ENCODE assay signal across 1 cellular context in the genomic region with DNA sequence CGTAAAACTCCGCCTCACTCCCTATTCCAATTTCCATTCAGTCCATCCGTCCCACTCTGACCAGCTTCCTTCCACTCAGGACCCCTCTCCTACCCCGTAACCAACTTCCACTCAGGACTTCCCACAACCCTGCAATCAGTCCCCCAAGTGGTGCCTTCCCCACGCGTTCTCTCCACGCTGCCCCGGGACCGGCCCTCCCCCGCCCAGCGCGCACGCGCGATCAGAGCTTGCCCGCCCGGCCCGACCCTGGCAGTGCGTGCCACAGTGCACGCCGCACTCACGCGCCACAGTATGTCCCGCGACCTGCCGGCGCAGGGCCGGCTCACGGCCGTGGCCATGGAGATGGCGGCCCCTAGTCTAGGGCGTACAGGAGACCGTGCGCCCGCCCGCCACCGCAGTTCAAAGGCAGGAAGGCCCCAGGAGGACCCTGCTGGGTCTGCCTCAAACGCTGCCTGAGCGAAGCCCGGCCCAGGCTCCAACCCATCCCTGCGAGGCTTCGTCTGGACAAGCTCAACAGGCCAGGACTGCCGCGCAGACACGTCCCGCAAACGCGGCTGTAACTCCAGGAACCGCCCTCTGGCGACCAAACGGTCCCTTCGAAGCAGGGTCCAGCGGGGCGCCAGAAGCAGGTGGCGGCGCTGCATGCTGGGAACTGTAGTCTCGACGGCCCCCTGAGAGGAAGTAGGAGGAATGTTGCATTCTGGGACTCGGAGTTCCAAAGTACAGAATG.
TF ChIP-seq lines count a peak whose summit lies in the region.

A gene with protein sequence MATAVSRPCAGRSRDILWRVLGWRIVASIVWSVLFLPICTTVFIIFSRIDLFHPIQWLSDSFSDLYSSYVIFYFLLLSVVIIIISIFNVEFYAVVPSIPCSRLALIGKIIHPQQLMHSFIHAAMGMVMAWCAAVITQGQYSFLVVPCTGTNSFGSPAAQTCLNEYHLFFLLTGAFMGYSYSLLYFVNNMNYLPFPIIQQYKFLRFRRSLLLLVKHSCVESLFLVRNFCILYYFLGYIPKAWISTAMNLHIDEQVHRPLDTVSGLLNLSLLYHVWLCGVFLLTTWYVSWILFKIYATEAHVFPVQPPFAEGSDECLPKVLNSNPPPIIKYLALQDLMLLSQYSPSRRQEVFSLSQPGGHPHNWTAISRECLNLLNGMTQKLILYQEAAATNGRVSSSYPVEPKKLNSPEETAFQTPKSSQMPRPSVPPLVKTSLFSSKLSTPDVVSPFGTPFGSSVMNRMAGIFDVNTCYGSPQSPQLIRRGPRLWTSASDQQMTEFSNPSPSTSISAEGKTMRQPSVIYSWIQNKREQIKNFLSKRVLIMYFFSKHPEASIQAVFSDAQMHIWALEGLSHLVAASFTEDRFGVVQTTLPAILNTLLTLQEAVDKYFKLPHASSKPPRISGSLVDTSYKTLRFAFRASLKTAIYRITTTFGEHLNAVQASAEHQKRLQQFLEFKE (minus strand): TSS at position 373 of the 730 bp plus-strand sequence. CDS start 35 bp downstream, at position 338.

TF ChIP-seq in HepG2, 621 proteins besides CTCF, POLR2A, EP300 and RAD21 (continued from another document and continues in another):
- TF ChIP-seq, protein P1, sequence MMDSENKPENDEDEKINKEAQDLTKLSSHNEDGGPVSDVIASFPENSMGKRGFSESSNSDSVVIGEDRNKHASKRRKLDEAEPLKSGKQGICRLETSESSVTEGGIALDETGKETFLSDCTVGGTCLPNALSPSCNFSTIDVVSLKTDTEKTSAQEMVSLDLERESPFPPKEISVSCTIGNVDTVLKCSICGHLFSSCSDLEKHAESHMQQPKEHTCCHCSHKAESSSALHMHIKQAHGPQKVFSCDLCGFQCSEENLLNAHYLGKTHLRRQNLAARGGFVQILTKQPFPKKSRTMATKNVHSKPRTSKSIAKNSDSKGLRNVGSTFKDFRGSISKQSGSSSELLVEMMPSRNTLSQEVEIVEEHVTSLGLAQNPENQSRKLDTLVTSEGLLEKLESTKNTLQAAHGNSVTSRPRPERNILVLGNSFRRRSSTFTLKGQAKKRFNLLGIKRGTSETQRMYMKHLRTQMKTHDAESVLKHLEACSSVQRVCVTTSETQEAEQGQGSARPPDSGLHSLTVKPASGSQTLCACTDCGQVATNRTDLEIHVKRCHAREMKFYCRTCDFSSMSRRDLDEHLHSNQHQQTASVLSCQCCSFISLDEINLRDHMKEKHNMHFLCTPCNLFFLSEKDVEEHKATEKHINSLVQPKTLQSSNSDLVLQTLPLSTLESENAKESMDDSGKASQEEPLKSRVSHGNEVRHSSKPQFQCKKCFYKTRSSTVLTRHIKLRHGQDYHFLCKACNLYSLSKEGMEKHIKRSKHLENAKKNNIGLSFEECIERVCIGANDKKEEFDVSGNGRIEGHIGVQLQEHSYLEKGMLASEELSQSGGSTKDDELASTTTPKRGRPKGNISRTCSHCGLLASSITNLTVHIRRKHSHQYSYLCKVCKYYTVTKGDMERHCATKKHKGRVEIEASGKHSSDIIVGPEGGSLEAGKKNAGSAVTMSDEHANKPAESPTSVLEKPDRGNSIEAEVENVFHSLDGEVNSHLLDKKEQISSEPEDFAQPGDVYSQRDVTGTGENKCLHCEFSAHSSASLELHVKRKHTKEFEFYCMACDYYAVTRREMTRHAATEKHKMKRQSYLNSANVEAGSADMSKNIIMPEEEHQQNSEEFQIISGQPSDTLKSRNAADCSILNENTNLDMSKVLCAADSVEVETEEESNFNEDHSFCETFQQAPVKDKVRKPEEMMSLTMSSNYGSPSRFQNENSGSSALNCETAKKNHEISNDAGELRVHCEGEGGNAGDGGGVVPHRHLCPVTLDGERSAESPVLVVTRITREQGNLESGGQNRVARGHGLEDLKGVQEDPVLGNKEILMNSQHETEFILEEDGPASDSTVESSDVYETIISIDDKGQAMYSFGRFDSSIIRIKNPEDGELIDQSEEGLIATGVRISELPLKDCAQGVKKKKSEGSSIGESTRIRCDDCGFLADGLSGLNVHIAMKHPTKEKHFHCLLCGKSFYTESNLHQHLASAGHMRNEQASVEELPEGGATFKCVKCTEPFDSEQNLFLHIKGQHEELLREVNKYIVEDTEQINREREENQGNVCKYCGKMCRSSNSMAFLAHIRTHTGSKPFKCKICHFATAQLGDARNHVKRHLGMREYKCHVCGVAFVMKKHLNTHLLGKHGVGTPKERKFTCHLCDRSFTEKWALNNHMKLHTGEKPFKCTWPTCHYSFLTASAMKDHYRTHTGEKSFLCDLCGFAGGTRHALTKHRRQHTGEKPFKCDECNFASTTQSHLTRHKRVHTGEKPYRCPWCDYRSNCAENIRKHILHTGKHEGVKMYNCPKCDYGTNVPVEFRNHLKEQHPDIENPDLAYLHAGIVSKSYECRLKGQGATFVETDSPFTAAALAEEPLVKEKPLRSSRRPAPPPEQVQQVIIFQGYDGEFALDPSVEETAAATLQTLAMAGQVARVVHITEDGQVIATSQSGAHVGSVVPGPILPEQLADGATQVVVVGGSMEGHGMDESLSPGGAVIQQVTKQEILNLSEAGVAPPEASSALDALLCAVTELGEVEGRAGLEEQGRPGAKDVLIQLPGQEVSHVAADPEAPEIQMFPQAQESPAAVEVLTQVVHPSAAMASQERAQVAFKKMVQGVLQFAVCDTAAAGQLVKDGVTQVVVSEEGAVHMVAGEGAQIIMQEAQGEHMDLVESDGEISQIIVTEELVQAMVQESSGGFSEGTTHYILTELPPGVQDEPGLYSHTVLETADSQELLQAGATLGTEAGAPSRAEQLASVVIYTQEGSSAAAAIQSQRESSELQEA (CRISPR knock-in tag; IDR thresholded peaks at IDR 0.05; ENCODE audit: not compliant biosample characterization), result peak; percentile 88
- TF ChIP-seq NFYB (CRISPR knock-in tag; IDR thresholded peaks at IDR 0.05) (peak; percentile 48), ZNF713 (CRISPR knock-in tag; IDR thresholded peaks at IDR 0.05) (no peak; the same call in 1 of the 2 replicates), ZNF616 (CRISPR knock-in tag; IDR thresholded peaks at IDR 0.05; ENCODE audit: low read depth) (no peak; the same call in 1 of the 2 replicates), ZBTB42 (CRISPR knock-in tag; IDR thresholded peaks at IDR 0.05) (peak; percentile 80; the same call in 1 of the 2 replicates), SP140L (CRISPR knock-in tag; IDR thresholded peaks at IDR 0.05; ENCODE audit: borderline replicate concordance) (0 out of 2 replicates have a peak, but pooled peaks have one; percentile 30), MTF2 (CRISPR knock-in tag; IDR thresholded peaks at IDR 0.05; ENCODE audit: borderline replicate concordance) (no peak), KDM6A (CRISPR knock-in tag; IDR thresholded peaks at IDR 0.05; ENCODE audit: low read depth) (no peak; the same call in 1 of the 2 replicates), PCBP2 (optimal IDR thresholded peaks at IDR 0.05; ENCODE audit: low read depth, low read length, poor library complexity, severe bottlenecking) (no peak), RARA (CRISPR knock-in tag; IDR thresholded peaks at IDR 0.05) (0 out of 2 replicates have a peak, but pooled peaks have one; percentile 4), SRSF4 (IDR thresholded peaks at IDR 0.05; ENCODE audit: low read depth, low read length, poor library complexity, severe bottlenecking) (no peak), ZSCAN9 (CRISPR knock-in tag; IDR thresholded peaks at IDR 0.05; ENCODE audit: borderline replicate concordance) (peak; percentile 70; the same call in 1 of the 2 replicates), ISX (CRISPR knock-in tag; conservative IDR thresholded peaks at IDR 0.05) (peak; percentile 93; the same call in 1 of the 2 replicates), ZNF432 (CRISPR knock-in tag; IDR thresholded peaks at IDR 0.05; ENCODE audit: borderline replicate concordance) (no peak), CCDC6 (CRISPR knock-in tag; IDR thresholded peaks at IDR 0.05) (peak; percentile 95; the same call in 1 of the 2 replicates), PAWR (CRISPR knock-in tag; IDR thresholded peaks at IDR 0.05; ENCODE audit: borderline replicate concordance) (peak; percentile 77; the same call in 1 of the 2 replicates), TP53 (CRISPR knock-in tag; conservative IDR thresholded peaks at IDR 0.05) (no peak; the same call in 1 of the 2 replicates), ZNF343 (CRISPR knock-in tag; IDR thresholded peaks at IDR 0.05) (peak; percentile 97), ZNF331 (CRISPR knock-in tag; IDR thresholded peaks at IDR 0.05) (peak; percentile 88)
- TF ChIP-seq, protein P2, sequence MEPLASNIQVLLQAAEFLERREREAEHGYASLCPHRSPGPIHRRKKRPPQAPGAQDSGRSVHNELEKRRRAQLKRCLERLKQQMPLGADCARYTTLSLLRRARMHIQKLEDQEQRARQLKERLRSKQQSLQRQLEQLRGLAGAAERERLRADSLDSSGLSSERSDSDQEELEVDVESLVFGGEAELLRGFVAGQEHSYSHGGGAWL (CRISPR knock-in tag; IDR thresholded peaks at IDR 0.05), result peak; percentile 81
- TF ChIP-seq, protein P3, sequence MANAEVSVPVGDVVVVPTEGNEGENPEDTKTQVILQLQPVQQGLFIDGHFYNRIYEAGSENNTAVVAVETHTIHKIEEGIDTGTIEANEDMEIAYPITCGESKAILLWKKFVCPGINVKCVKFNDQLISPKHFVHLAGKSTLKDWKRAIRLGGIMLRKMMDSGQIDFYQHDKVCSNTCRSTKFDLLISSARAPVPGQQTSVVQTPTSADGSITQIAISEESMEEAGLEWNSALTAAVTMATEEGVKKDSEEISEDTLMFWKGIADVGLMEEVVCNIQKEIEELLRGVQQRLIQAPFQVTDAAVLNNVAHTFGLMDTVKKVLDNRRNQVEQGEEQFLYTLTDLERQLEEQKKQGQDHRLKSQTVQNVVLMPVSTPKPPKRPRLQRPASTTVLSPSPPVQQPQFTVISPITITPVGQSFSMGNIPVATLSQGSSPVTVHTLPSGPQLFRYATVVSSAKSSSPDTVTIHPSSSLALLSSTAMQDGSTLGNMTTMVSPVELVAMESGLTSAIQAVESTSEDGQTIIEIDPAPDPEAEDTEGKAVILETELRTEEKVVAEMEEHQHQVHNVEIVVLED (CRISPR knock-in tag; IDR thresholded peaks at IDR 0.05; ENCODE audit: borderline replicate concordance), result peak; percentile 94
- TF ChIP-seq, protein P4, sequence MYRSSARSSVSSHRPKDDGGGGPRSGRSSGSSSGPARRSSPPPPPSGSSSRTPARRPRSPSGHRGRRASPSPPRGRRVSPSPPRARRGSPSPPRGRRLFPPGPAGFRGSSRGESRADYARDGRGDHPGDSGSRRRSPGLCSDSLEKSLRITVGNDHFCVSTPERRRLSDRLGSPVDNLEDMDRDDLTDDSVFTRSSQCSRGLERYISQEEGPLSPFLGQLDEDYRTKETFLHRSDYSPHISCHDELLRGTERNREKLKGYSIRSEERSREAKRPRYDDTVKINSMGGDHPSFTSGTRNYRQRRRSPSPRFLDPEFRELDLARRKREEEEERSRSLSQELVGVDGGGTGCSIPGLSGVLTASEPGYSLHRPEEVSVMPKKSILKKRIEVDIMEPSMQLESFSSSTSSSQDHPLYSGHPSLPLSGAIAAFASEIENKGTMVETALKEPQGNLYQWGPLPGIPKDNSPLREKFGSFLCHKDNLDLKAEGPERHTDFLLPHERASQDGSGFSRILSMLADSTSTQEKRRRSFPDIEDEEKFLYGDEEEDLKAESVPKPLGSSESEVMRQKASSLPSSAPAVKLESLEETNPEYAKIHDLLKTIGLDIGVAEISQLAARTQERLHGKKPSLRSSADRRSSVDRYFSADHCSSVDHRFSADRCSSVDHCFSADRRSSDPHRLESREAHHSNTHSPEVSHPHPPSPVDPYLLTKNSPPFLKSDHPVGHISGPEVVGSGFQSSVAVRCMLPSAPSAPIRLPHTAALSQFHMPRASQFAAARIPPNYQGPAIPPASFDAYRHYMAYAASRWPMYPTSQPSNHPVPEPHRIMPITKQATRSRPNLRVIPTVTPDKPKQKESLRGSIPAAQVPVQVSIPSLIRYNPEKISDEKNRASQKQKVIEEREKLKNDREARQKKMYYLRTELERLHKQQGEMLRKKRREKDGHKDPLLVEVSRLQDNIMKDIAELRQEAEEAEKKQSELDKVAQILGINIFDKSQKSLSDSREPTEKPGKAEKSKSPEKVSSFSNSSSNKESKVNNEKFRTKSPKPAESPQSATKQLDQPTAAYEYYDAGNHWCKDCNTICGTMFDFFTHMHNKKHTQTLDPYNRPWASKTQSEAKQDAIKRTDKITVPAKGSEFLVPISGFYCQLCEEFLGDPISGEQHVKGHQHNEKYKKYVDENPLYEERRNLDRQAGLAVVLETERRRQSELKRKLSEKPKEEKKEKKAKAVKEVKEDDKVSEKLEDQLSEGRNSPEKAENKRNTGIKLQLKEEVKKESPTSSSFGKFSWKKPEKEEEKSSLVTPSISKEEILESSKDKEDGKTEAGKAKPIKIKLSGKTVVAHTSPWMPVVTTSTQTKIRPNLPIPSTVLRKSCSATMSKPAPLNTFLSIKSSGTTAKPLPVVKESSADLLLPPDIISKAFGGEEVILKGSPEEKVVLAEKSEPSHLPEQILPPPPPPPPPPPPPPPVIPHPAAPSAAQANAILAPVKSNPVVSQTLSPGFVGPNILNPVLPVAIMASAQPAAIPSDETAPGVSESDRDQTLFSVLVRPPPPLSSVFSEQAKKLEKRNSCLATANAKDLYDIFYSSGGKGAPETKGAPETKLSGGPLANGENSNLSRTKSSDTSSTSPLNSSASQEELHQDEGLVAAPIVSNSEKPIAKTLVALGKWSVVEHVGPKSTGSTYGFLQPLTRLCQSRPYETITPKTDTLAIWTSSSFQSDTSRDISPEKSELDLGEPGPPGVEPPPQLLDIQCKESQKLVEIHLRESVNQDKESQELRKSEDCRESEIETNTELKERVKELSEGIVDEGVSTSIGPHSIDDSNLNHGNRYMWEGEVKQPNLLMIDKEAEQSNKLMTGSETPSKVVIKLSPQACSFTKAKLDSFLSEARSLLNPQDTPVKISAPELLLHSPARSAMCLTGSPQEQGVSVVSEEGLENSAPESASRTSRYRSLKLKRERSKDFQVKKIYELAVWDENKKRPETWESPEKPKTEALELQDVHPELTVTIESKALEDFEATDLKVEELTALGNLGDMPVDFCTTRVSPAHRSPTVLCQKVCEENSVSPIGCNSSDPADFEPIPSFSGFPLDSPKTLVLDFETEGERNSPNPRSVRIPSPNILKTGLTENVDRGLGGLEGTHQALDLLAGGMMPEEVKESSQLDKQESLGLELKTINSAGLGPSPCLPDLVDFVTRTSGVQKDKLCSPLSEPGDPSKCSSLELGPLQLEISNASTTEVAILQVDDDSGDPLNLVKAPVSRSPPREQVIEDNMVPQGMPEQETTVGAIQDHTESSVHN (CRISPR knock-in tag; IDR thresholded peaks at IDR 0.05), result peak; percentile 77; the same call in 1 of the 2 replicates
- TF ChIP-seq, protein P5, sequence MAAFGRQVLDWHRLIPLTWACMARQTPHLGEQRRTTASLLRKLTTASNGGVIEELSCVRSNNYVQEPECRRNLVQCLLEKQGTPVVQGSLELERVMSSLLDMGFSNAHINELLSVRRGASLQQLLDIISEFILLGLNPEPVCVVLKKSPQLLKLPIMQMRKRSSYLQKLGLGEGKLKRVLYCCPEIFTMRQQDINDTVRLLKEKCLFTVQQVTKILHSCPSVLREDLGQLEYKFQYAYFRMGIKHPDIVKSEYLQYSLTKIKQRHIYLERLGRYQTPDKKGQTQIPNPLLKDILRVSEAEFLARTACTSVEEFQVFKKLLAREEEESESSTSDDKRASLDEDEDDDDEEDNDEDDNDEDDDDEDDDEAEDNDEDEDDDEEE (CRISPR knock-in tag; IDR thresholded peaks at IDR 0.05), result peak; percentile 73; the same call in 1 of the 2 replicates
- TF ChIP-seq, protein P6, sequence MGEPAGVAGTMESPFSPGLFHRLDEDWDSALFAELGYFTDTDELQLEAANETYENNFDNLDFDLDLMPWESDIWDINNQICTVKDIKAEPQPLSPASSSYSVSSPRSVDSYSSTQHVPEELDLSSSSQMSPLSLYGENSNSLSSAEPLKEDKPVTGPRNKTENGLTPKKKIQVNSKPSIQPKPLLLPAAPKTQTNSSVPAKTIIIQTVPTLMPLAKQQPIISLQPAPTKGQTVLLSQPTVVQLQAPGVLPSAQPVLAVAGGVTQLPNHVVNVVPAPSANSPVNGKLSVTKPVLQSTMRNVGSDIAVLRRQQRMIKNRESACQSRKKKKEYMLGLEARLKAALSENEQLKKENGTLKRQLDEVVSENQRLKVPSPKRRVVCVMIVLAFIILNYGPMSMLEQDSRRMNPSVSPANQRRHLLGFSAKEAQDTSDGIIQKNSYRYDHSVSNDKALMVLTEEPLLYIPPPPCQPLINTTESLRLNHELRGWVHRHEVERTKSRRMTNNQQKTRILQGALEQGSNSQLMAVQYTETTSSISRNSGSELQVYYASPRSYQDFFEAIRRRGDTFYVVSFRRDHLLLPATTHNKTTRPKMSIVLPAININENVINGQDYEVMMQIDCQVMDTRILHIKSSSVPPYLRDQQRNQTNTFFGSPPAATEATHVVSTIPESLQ (CRISPR knock-in tag; conservative IDR thresholded peaks at IDR 0.05), result no peak
